25 cellular contexts compared by ENCODE assay signal in the genomic region with DNA sequence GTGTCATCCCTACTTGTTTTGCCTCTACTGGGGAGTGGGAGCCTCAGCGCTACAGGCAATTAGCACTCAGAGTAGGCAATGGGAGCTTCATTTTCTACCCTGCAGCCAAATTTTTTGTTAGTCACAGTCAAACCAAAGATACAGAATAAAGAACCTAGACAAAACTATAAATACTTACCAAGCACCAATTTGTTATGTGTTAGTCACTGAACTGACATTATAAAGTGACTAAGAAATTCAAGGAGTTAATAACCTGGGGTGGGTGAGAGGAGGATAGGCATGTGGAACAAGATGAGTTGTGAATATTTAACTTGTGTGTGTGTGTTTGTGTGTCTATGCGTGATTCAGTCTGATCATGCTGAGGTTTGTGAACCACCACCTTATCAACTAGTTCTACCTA.
"Had no signal": no experiment of that assay in that cellular context is flagged by ENCODE, and none has a peak within 500 bp of the region (broad histone marks: within the 10 kb centered on the region; RNA-seq: fewer than 3 reads in every experiment).

No MANE protein-coding gene starts in this region.

- H3K27ac ChIP-seq: body of pancreas, gastrocnemius medialis, parathyroid adenoma, testis had no signal

- H3K27ac Mint-ChIP-seq: activated CD4-positive, alpha-beta memory T cell treated with anti-CD3 and anti-CD28 coated beads for 36 hours; activated naive CD4-positive, alpha-beta T cell treated with anti-CD3 and anti-CD28 coated beads for 36 hours; activated naive CD8-positive, alpha-beta T cell treated with anti-CD3 and anti-CD28 coated beads, Interleukin-2, amount 10 ng/mL, durations not matched to agents 7 days and 5 days; memory B cell; nephron had no signal

- H3K4me3 Mint-ChIP-seq: activated CD4-positive, alpha-beta memory T cell treated with anti-CD3 and anti-CD28 coated beads for 36 hours; activated naive CD4-positive, alpha-beta T cell treated with anti-CD3 and anti-CD28 coated beads for 36 hours; activated naive CD8-positive, alpha-beta T cell treated with anti-CD3 and anti-CD28 coated beads, Interleukin-2, amount 10 ng/mL, durations not matched to agents 7 days and 5 days; memory B cell; nephron had no signal

- H3K4me1 Mint-ChIP-seq: activated naive CD8-positive, alpha-beta T cell treated with anti-CD3 and anti-CD28 coated beads, Interleukin-2, amount 10 ng/mL, durations not matched to agents 7 days and 5 days; memory B cell; nephron had no signal

- H3K27me3 ChIP-seq: body of pancreas, gastrocnemius medialis, testis had no signal

- H3K4me2 ChIP-seq: smooth muscle cell had no signal

- H3K36me3 ChIP-seq: gastrocnemius medialis had no signal

- H3K4me1 ChIP-seq: body of pancreas, gastrocnemius medialis, parathyroid adenoma, testis had no signal

- H2AFZ ChIP-seq: parathyroid adenoma had no signal

- H3K79me2 ChIP-seq: parathyroid adenoma had no signal

- ATAC-seq: body of pancreas, esophagus mucosa, gastrocnemius medialis, left colon, sciatic nerve had no signal

- H3K9me3 ChIP-seq: body of pancreas, gastrocnemius medialis, testis had no signal

- H3K9ac ChIP-seq: parathyroid adenoma had no signal

- DNase-seq: activated CD4-positive, alpha-beta memory T cell treated with anti-CD3 and anti-CD28 coated beads for 36 hours; activated CD4-positive, alpha-beta T cell treated with anti-CD3 and anti-CD28 coated beads for 48 hours; activated effector memory CD4-positive, alpha-beta T cell treated with Interleukin-2 at 50 U/mL for 16 hours; activated naive CD4-positive, alpha-beta T cell treated with anti-CD3 and anti-CD28 coated beads for 36 hours; activated naive CD8-positive, alpha-beta T cell treated with anti-CD3 and anti-CD28 coated beads, Interleukin-2, amount 10 ng/mL, durations not matched to agents 7 days and 5 days; activated T-cell treated with anti-CD3 and anti-CD28 coated beads, Interleukin-2, amount 50 U/mL, for 48 hours; body of pancreas; dermis blood vessel endothelial cell; effector CD8-positive, alpha-beta T cell; gastrocnemius medialis; hippocampal formation; left colon; stimulated activated CD4-positive, alpha-beta T cell treated with anti-CD3 and anti-CD28 coated beads, Interleukin-15, amount 100 ng/mL, for 24 hours; stimulated activated CD4-positive, alpha-beta T cell treated with anti-CD3 and anti-CD28 coated beads, Interleukin-2, amount 100 ng/mL, for 48 hours; stimulated activated CD8-positive, alpha-beta memory T cell treated with anti-CD3 and anti-CD28 coated beads, Interleukin-4, amount 100 ng/mL, for 48 hours; stimulated activated naive CD4-positive, alpha-beta T cell; T-helper 2 cell; testis; trophoblast cell had no signal

- H3K36me3 Mint-ChIP-seq: activated CD4-positive, alpha-beta memory T cell treated with anti-CD3 and anti-CD28 coated beads for 36 hours; activated naive CD8-positive, alpha-beta T cell treated with anti-CD3 and anti-CD28 coated beads, Interleukin-2, amount 10 ng/mL, durations not matched to agents 7 days and 5 days; memory B cell had no signal

- H3K4me3 ChIP-seq: body of pancreas, gastrocnemius medialis, smooth muscle cell, testis had no signal

- H3K9me3 Mint-ChIP-seq: activated naive CD4-positive, alpha-beta T cell treated with anti-CD3 and anti-CD28 coated beads for 36 hours; nephron had no signal

- H3K27me3 Mint-ChIP-seq: activated CD4-positive, alpha-beta memory T cell treated with anti-CD3 and anti-CD28 coated beads for 36 hours; activated naive CD8-positive, alpha-beta T cell treated with anti-CD3 and anti-CD28 coated beads, Interleukin-2, amount 10 ng/mL, durations not matched to agents 7 days and 5 days; memory B cell had no signal
